ENCODE assay signal across 9 cellular contexts in genomic region chr9:109652971-109653370, GRCh38.
DNase-seq lines count a peak whose midpoint lies in the region; ATAC-seq lines count a peak whose summit lies in the region.
"Had no signal": no experiment of that assay in that cellular context is flagged by ENCODE, and none has a peak within 500 bp of the region (broad histone marks: within the 10 kb centered on the region; RNA-seq: fewer than 3 reads in every experiment).

No MANE protein-coding gene starts in this region.

- H3K27ac Mint-ChIP-seq in activated T-cell treated with anti-CD3 and anti-CD28 coated beads, Interleukin-2, amount 50 U/mL, for 24 hours: no peak overlapping the region
- no peak overlapping the region for H3K27ac Mint-ChIP-seq in T-helper 17 cell

- H3K9me3 ChIP-seq in adipocyte (ENCODE audit: control insufficient read depth, low read length) (peaks cover 2% of the 10 kb centered on the region), T-helper 17 cell (ENCODE audit: control insufficient read depth, low read length, poor library complexity, severe bottlenecking) (no peaks in the 10 kb centered on the region)

- no peaks in the 10 kb centered on the region for H3K4me1 Mint-ChIP-seq in activated T-cell treated with anti-CD3 and anti-CD28 coated beads, Interleukin-2, amount 50 U/mL, for 24 hours (ENCODE audit: low read depth)
- H3K4me1 Mint-ChIP-seq in T-helper 17 cell: no peaks in the 10 kb centered on the region

- peak overlapping the region; percentile 43 for H3K4me3 ChIP-seq in ACC112 (ENCODE audit: low read depth, low read length)
- no peak overlapping the region for H3K4me3 ChIP-seq in adipocyte (ENCODE audit: low read length)

- no peaks in the 10 kb centered on the region; the same call in 1 of the 2 replicates for H3K27me3 ChIP-seq in ACC112 (ENCODE audit: insufficient read depth, low read length)
- no peaks in the 10 kb centered on the region for H3K27me3 ChIP-seq in adipocyte (replicated peaks; ENCODE audit: control insufficient read depth, insufficient read depth, low read length)

- H3K79me2 ChIP-seq in ACC112 (ENCODE audit: control insufficient read depth, insufficient read depth, low read length, unreplicated experiment): no peaks in the 10 kb centered on the region

- no peak for ATAC-seq in HG02588 (IDR thresholded peaks at IDR 0.05; ENCODE audit: unreplicated experiment)
- no peak for ATAC-seq in T-helper 17 cell

- no peak overlapping the region for H3K4me3 Mint-ChIP-seq in activated T-cell treated with anti-CD3 and anti-CD28 coated beads, Interleukin-2, amount 50 U/mL, for 24 hours
- no peak overlapping the region for H3K4me3 Mint-ChIP-seq in T-helper 17 cell

- H3K36me3 ChIP-seq in ACC112 (ENCODE audit: insufficient read depth, low read length): no peaks in the 10 kb centered on the region
- H3K36me3 ChIP-seq in adipocyte (ENCODE audit: control insufficient read depth, insufficient read depth, low read length, severe bottlenecking): no peaks in the 10 kb centered on the region

- peak overlapping the region; percentile 25 for H3K9ac ChIP-seq in adipocyte (ENCODE audit: low read length)

- peaks cover 6% of the 10 kb centered on the region for H3K27me3 Mint-ChIP-seq in activated T-cell treated with anti-CD3 and anti-CD28 coated beads, Interleukin-2, amount 50 U/mL, for 24 hours
- no peaks in the 10 kb centered on the region for H3K27me3 Mint-ChIP-seq in T-helper 17 cell

- H3K4me1 ChIP-seq in ACC112 (ENCODE audit: control insufficient read depth, insufficient read depth, low read length, unreplicated experiment) (peaks cover 18% of the 10 kb centered on the region), adipocyte (ENCODE audit: control insufficient read depth, insufficient read depth, low read length) (peaks cover 16% of the 10 kb centered on the region)

- no peaks in the 10 kb centered on the region for H3K36me3 Mint-ChIP-seq in activated T-cell treated with anti-CD3 and anti-CD28 coated beads, Interleukin-2, amount 50 U/mL, for 24 hours (ENCODE audit: low read depth)
- H3K36me3 Mint-ChIP-seq in T-helper 17 cell (ENCODE audit: low read depth): no peaks in the 10 kb centered on the region

- H2AFZ ChIP-seq in ACC112 (ENCODE audit: low read length, unreplicated experiment): peak overlapping the region; percentile 88

- DNase-seq in HCEC 1CT (peak; percentile 33), adipocyte (ENCODE audit: low read depth) (peak; percentile 76), hippocampal formation (lab: John Stamatoyannopoulos, UW) (peak; percentile 35 to 46), DMS153 treated with DMSO at 0.1 percent for 48 hours (lab: John Stamatoyannopoulos, UW; ENCODE audit: unreplicated experiment) (no peak), T-helper 17 cell (no peak)
- DNase-seq in activated T-cell treated with anti-CD3 and anti-CD28 coated beads, Interleukin-2, amount 50 U/mL, for 24 hours: no peak
- DNase-seq: GF-D8 had no signal

- H3K27ac ChIP-seq in ACC112 (ENCODE audit: low read depth, low read length): 0 out of 2 replicates have a peak overlapping the region, but pooled peaks have one; percentile 6

- peaks cover 4% of the 10 kb centered on the region for H3K9me3 Mint-ChIP-seq in activated T-cell treated with anti-CD3 and anti-CD28 coated beads, Interleukin-2, amount 50 U/mL, for 24 hours

Comparison
In these comparisons a context has a peak if more than half of its experiments do, and no peak if none do; other contexts are left out.
1. DNase-seq: peak in HCEC 1CT (single experiment), adipocyte (single experiment) and hippocampal formation (2 of 2); none in DMS153 treated with DMSO at 0.1 percent for 48 hours (single experiment), activated T-cell treated with anti-CD3 and anti-CD28 coated beads, Interleukin-2, amount 50 U/mL, for 24 hours (single experiment) and T-helper 17 cell (0 of 3).